13 cellular contexts compared by ENCODE assay signal in the genomic region with DNA sequence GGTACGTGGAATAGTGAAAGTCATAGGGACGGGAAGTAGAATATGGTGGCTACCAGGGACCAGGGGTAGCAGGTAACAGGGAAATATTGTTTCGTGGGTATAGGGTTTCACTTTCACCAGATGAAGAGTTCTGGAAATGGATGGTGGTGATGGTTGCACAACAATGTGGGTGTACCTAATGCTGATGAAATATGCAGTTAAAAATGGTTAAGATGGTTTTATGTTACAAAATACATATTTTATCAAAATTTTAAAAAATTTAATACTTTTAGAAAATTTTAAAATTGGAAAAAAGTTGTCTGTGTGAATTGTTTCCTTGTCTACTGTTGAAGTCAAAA. TPM values are rescaled to one million over a fixed set of nuclear protein-coding genes. Genes with fewer than 3 reads are reported as not detected.
"Had no signal": no experiment of that assay in that cellular context is flagged by ENCODE, and none has a peak within 500 bp of the region (broad histone marks: within the 10 kb centered on the region; RNA-seq: fewer than 3 reads in every experiment).

No MANE protein-coding gene starts in this region.

- H3K27ac Mint-ChIP-seq: activated CD4-positive, alpha-beta T cell treated with anti-CD3 and anti-CD28 coated beads, Interleukin-2, amount 10 ng/mL, durations not matched to agents 7 days and 5 days; activated T-helper 1 cell treated with anti-CD3 and anti-CD28 coated beads, Interleukin-12 subunit alpha, Interleukin-12 subunit beta, Interleukin-2, Interleukin-4 antibody, amounts not matched to agents 30 ng/mL and 10 ng/mL and 1 ng/mL, durations not matched to agents 14 hours and 24 hours and 36 hours; mesothelial cell of epicardium; type B pancreatic cell had no signal

- H3K36me3 Mint-ChIP-seq: mesothelial cell of epicardium, type B pancreatic cell had no signal

- H3K4me1 Mint-ChIP-seq: mesothelial cell of epicardium had no signal

- H3K4me3 Mint-ChIP-seq: activated CD4-positive, alpha-beta T cell treated with anti-CD3 and anti-CD28 coated beads, Interleukin-2, amount 10 ng/mL, durations not matched to agents 7 days and 5 days; activated T-helper 1 cell treated with anti-CD3 and anti-CD28 coated beads, Interleukin-12 subunit alpha, Interleukin-12 subunit beta, Interleukin-2, Interleukin-4 antibody, amounts not matched to agents 30 ng/mL and 10 ng/mL and 1 ng/mL, durations not matched to agents 14 hours and 24 hours and 36 hours; mesothelial cell of epicardium; nephron progenitor cell; type B pancreatic cell had no signal

- H3K27me3 ChIP-seq: ascending aorta, suprapubic skin had no signal

- DNase-seq: activated CD4-positive, alpha-beta T cell treated with anti-CD3 and anti-CD28 coated beads, Interleukin-2, amount 10 ng/mL, durations not matched to agents 7 days and 5 days; left colon; lower lobe of right lung; nephron progenitor cell; occipital lobe; stimulated activated CD4-positive, alpha-beta T cell treated with anti-CD3 and anti-CD28 coated beads, Interleukin-15, amount 100 ng/mL, for 24 hours; stimulated activated CD4-positive, alpha-beta T cell treated with anti-CD3 and anti-CD28 coated beads, Interleukin-4, amount 100 ng/mL, for 1 hour; stimulated activated naive CD4-positive, alpha-beta T cell had no signal

- H3K4me1 ChIP-seq: ascending aorta, lower lobe of right lung, suprapubic skin had no signal

- H3K9me3 ChIP-seq: ascending aorta, lower lobe of right lung, suprapubic skin had no signal

- H3K36me3 ChIP-seq: ascending aorta, lower lobe of right lung, suprapubic skin had no signal

- H3K4me3 ChIP-seq: ascending aorta, lower lobe of right lung, suprapubic skin had no signal

- H3K9me3 Mint-ChIP-seq: activated CD4-positive, alpha-beta T cell treated with anti-CD3 and anti-CD28 coated beads, Interleukin-2, amount 10 ng/mL, durations not matched to agents 7 days and 5 days; activated T-helper 1 cell treated with anti-CD3 and anti-CD28 coated beads, Interleukin-12 subunit alpha, Interleukin-12 subunit beta, Interleukin-2, Interleukin-4 antibody, amounts not matched to agents 30 ng/mL and 10 ng/mL and 1 ng/mL, durations not matched to agents 14 hours and 24 hours and 36 hours; mesothelial cell of epicardium; nephron progenitor cell; type B pancreatic cell had no signal

- H3K27ac ChIP-seq: ascending aorta, lower lobe of right lung, suprapubic skin had no signal

- ATAC-seq: left colon had no signal

RNA-seq across cellular contexts. Expression of a gene that starts 55.5 kb away (rescaled TPM):
- total RNA-seq: activated T-helper 1 cell treated with anti-CD3 and anti-CD28 coated beads, Interleukin-12 subunit alpha, Interleukin-12 subunit beta, Interleukin-2, Interleukin-4 antibody, amounts not matched to agents 30 ng/mL and 10 ng/mL and 1 ng/mL, durations not matched to agents 14 hours and 24 hours and 36 hours had no signal
